9 cellular contexts compared by ENCODE assay signal in the genomic region with DNA sequence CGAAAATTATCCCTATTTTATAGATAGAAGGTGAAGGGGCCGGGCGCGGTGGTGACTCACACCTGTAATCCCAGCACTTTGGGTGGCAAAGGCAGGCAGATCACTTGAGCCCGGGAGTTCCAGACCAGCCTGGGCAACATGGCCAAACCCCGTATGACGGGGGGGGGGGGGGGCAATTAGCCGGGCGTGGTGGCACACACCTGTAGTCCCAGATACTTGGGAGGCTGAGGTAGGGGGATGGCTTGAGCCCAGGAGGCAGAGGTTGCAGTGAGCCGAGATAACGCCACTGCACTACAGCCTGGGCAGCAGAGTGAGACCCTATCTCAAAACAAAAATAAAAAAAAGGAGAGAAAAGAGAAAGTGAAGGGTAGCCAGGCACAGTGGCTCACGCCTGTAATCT. TPM values are rescaled to one million over a fixed set of nuclear protein-coding genes. Genes with fewer than 3 reads are reported as not detected.
A peak's percentile ranks its signal among the peaks of the same experiment; 100 is the strongest.
DNase-seq lines count a peak whose midpoint lies in the region; ATAC-seq and TF ChIP-seq lines count a peak whose summit lies in the region.
"Had no signal": no experiment of that assay in that cellular context is flagged by ENCODE, and none has a peak within 500 bp of the region (broad histone marks: within the 10 kb centered on the region; RNA-seq: fewer than 3 reads in every experiment).

No MANE protein-coding gene starts in this region.

- H3K4me3 ChIP-seq in MG63 (peak overlapping the region; percentile 84), duodenal mucosa (ENCODE audit: low read depth in 1 of 2, low read length in 2 of 2) (peak overlapping the region; percentile 81 to 99), neuron (ENCODE audit: low read length) (peak overlapping the region; percentile 96)

- intact Hi-C loops in CD4-positive, alpha-beta T cell (cut with DNase I, micrococcal nuclease): loop anchor here (5.0 to 10.0 kb wide), 4 partner anchors 188 to 974 kb away; partner anchors contain the start of genes SMAD3 (in 2 of the 2), CLN6 (in 1 of the 2), MAP2K5 (in 1 of the 2) and PIAS1 (in 1 of the 2)

- no peak for DNase-seq in CD4-positive, alpha-beta T cell
- DNase-seq in MG63 (no peak), NCI-H2107 (lab: John Stamatoyannopoulos, UW) (no peak), GM10248 (ENCODE audit: extremely low spot score) (no peak)
- DNase-seq in stimulated activated CD4-positive, alpha-beta T cell treated with anti-CD3 and anti-CD28 coated beads, Interleukin-4, amount 100 ng/mL, for 1 hour: no peak
- DNase-seq: head of caudate nucleus had no signal

- no peak overlapping the region for H3K27ac ChIP-seq in CD4-positive, alpha-beta T cell (ENCODE audit: low read depth, low read length)
- H3K27ac ChIP-seq in duodenal mucosa (ENCODE audit: low read depth, low read length): no peak overlapping the region

- H2AFZ ChIP-seq in neuron (ENCODE audit: low read depth, low read length): no peak overlapping the region

- H3K27me3 ChIP-seq in CD4-positive, alpha-beta T cell (ENCODE audit: control insufficient read depth, insufficient read depth, low read length): no peaks in the 10 kb centered on the region
- H3K27me3 ChIP-seq in MG63: no peaks in the 10 kb centered on the region
- no peaks in the 10 kb centered on the region for H3K27me3 ChIP-seq in duodenal mucosa (ENCODE audit: control insufficient read depth in 1 of 2, insufficient read depth in 2 of 2, low read length in 2 of 2)
- H3K27me3 ChIP-seq in neuron (ENCODE audit: insufficient read depth, low read length): no peaks in the 10 kb centered on the region

- H3K36me3 ChIP-seq in MG63 (peaks cover 11% of the 10 kb centered on the region), duodenal mucosa (ENCODE audit: control insufficient read depth in 1 of 2, insufficient read depth in 2 of 2, low read length in 2 of 2) (no peaks in the 10 kb centered on the region), neuron (ENCODE audit: insufficient read depth, low read length) (no peaks in the 10 kb centered on the region)

- no peaks in the 10 kb centered on the region for H3K9me3 ChIP-seq in CD4-positive, alpha-beta T cell (ENCODE audit: control insufficient read depth, low read length)
- H3K9me3 ChIP-seq in MG63 (no peaks in the 10 kb centered on the region), duodenal mucosa (ENCODE audit: control insufficient read depth in 1 of 2, low read length in 2 of 2) (no peaks in the 10 kb centered on the region), neuron (ENCODE audit: low read length) (no peaks in the 10 kb centered on the region)

- H3K36me3 Mint-ChIP-seq in CD4-positive, alpha-beta T cell (ENCODE audit: low read depth): peaks cover 20% of the 10 kb centered on the region

- H3K27me3 Mint-ChIP-seq in CD4-positive, alpha-beta T cell: no peaks in the 10 kb centered on the region

- TF ChIP-seq CTCF in CD4-positive, alpha-beta T cell (IDR thresholded peaks at IDR 0.05): no peak
- TF ChIP-seq CTCF in GM10248 (IDR thresholded peaks at IDR 0.05; ENCODE audit: control extremely low read depth, extremely low read depth, low read depth, missing control alignments): no peak

- H3K27ac Mint-ChIP-seq in CD4-positive, alpha-beta T cell: peak overlapping the region; percentile 91

- H3K4me1 ChIP-seq in duodenal mucosa (ENCODE audit: control insufficient read depth in 1 of 2, insufficient read depth in 2 of 2, low read length in 2 of 2) (peaks cover 8 to 12% of the 10 kb centered on the region in 2 donors), neuron (ENCODE audit: insufficient read depth, low read length) (peaks cover 10% of the 10 kb centered on the region)

- peak overlapping the region; percentile 97 for H3K4me3 Mint-ChIP-seq in CD4-positive, alpha-beta T cell

- H3K9ac ChIP-seq in duodenal mucosa (ENCODE audit: low read depth in 1 of 2, low read length in 2 of 2): no peak overlapping the region

- H3K4me1 Mint-ChIP-seq in CD4-positive, alpha-beta T cell (ENCODE audit: low read depth): peaks cover 52% of the 10 kb centered on the region

- POLR2A ChIA-PET in CD4-positive, alpha-beta T cell (lab: Charles Lee): no interaction called here
- POLR2A ChIA-PET in GM10248 (lab: Yijun Ruan, JAX): no interaction called here

- ATAC-seq in CD4-positive, alpha-beta T cell (ENCODE audit: poor library complexity): no peak
- no peak for ATAC-seq in HG03045 (IDR thresholded peaks at IDR 0.05; ENCODE audit: unreplicated experiment)

- H3K9me3 Mint-ChIP-seq in CD4-positive, alpha-beta T cell: no peaks in the 10 kb centered on the region

- CTCF ChIA-PET in CD4-positive, alpha-beta T cell (lab: Charles Lee): interaction anchor here (1.5 to 2.2 kb wide), 2 partner anchors 12 to 306 kb away, joined by 3 to 12 read pairs; no protein-coding TSS in a partner anchor
- CTCF ChIA-PET in GM10248 (lab: Yijun Ruan, JAX): no interaction called here

RNA-seq across cellular contexts. Expression of gene AAGAB, which starts 1.4 kb away (rescaled TPM):
- 10 to 100 TPM; 14.2 to 15.6 TPM for total RNA-seq in CD4-positive, alpha-beta T cell
- 63.7 and 68.1 TPM in 2 replicates for total RNA-seq in MG63 (2014; rRNA removed; shearing (Covaris generic); ENCODE audit: low replicate concordance)

RNA-seq across cellular contexts. Expression of gene IQCH, which starts 1.5 kb away (rescaled TPM):
- total RNA-seq in CD4-positive, alpha-beta T cell: 1 to 10 TPM in 1 of 2 experiments, under 1 TPM in 1; 0.85 to 1.3 TPM
- 2.2 and 3.5 TPM in 2 replicates for total RNA-seq in MG63 (2014; rRNA removed; shearing (Covaris generic); ENCODE audit: low replicate concordance)
